19 cellular contexts compared by ENCODE assay signal in genomic region chr19:17240855-17241399, GRCh38. TPM values are rescaled to one million over a fixed set of nuclear protein-coding genes. Genes with fewer than 3 reads are reported as not detected.
DNase-seq lines count a peak whose midpoint lies in the region; ATAC-seq and TF ChIP-seq lines count a peak whose summit lies in the region.
"Had no signal": no experiment of that assay in that cellular context is flagged by ENCODE, and none has a peak within 500 bp of the region (broad histone marks: within the 10 kb centered on the region; RNA-seq: fewer than 3 reads in every experiment).

No MANE protein-coding gene starts in this region.

- peak overlapping the region in 1 of 2 donors; percentile 72 for H3K9ac ChIP-seq in colonic mucosa (ENCODE audit: low read depth in 2 of 2, low read length in 2 of 2)

- DNase-seq in HFFc6 (no peak), colonic mucosa (no peak), germinal center (ENCODE audit: low spot score) (no peak), COLO829 (ENCODE audit: low spot score) (no peak)
- DNase-seq: activated CD4-positive, alpha-beta T cell treated with anti-CD3 and anti-CD28 coated beads, Interleukin-2, amount 50 U/mL, for 1 hour; activated T-cell treated with anti-CD3 and anti-CD28 coated beads, Interleukin-2, amount 50 U/mL, for 1 hour; Calu3; dermis blood vessel endothelial cell; GDM1; left cardiac atrium; NCI-H187 treated with DMSO at 0.1 percent for 48 hours had no signal

- H3K4me1 Mint-ChIP-seq in HFFc6 (ENCODE audit: low read depth) (peaks cover 24% of the 10 kb centered on the region), nephron (peaks cover 24% of the 10 kb centered on the region)
- H3K4me1 Mint-ChIP-seq in stimulated activated memory B cell treated with anti-CD40 and anti-IgM and Interleukin-4, amounts not matched to agents 10 μg/mL and 1 μg/mL and 100 μg/mL, for 72 hours = peaks cover 29% of the 10 kb centered on the region

- H3K27me3 Mint-ChIP-seq in HFFc6 (ENCODE audit: insufficient read depth) (peaks cover 5% of the 10 kb centered on the region), nephron (ENCODE audit: low read depth) (no peaks in the 10 kb centered on the region)
- no peaks in the 10 kb centered on the region for H3K27me3 Mint-ChIP-seq in stimulated activated memory B cell treated with anti-CD40 and anti-IgM and Interleukin-4, amounts not matched to agents 10 μg/mL and 1 μg/mL and 100 μg/mL, for 72 hours

- no peaks in the 10 kb centered on the region for H3K27me3 ChIP-seq in colonic mucosa

- H3K9me3 ChIP-seq in colonic mucosa = no peaks in the 10 kb centered on the region
- H3K9me3 ChIP-seq: HAP-1 had no signal

- H3K27ac ChIP-seq in 22Rv1 (peak overlapping the region; percentile 92; the same call in 1 of the 2 replicates), colonic mucosa (peak overlapping the region; percentile 70)
- H3K27ac ChIP-seq: SK-N-MC had no signal

- H3K4me3 ChIP-seq in colonic mucosa = no peak overlapping the region
- H3K4me3 ChIP-seq: HAP-1, SK-N-MC had no signal

- intact Hi-C loops in colonic mucosa (cut with DNase I) = no loop called here

- H3K4me3 Mint-ChIP-seq in HFFc6 (no peak overlapping the region), nephron (peak overlapping the region; percentile 65 to 76 (median 67))
- H3K4me3 Mint-ChIP-seq in stimulated activated memory B cell treated with anti-CD40 and anti-IgM and Interleukin-4, amounts not matched to agents 10 μg/mL and 1 μg/mL and 100 μg/mL, for 72 hours = no peak overlapping the region

- H3K36me3 ChIP-seq in colonic mucosa = no peaks in the 10 kb centered on the region

- H3K36me3 Mint-ChIP-seq in HFFc6 (ENCODE audit: low read depth) (peaks cover 15% of the 10 kb centered on the region), nephron (ENCODE audit: low read depth) (peaks cover 11% of the 10 kb centered on the region)
- no peaks in the 10 kb centered on the region for H3K36me3 Mint-ChIP-seq in stimulated activated memory B cell treated with anti-CD40 and anti-IgM and Interleukin-4, amounts not matched to agents 10 μg/mL and 1 μg/mL and 100 μg/mL, for 72 hours
- H3K36me3 Mint-ChIP-seq: activated naive CD4-positive, alpha-beta T cell treated with anti-CD3 and anti-CD28 coated beads, Interleukin-2, amount 50 U/mL, for 72 hours had no signal

- peaks cover 34% of the 10 kb centered on the region for H3K4me1 ChIP-seq in colonic mucosa

- no peak for ATAC-seq in stimulated activated memory B cell treated with anti-CD40 and anti-IgM and Interleukin-4, amounts not matched to agents 10 μg/mL and 1 μg/mL and 100 μg/mL, for 72 hours
- no peak for ATAC-seq in HG02973 (IDR thresholded peaks at IDR 0.05; ENCODE audit: unreplicated experiment)
- ATAC-seq: activated naive CD4-positive, alpha-beta T cell treated with anti-CD3 and anti-CD28 coated beads, Interleukin-2, amount 50 U/mL, for 72 hours; left cardiac atrium had no signal

- H3K9me3 Mint-ChIP-seq in HFFc6 (no peaks in the 10 kb centered on the region), nephron (no peaks in the 10 kb centered on the region)
- H3K9me3 Mint-ChIP-seq in stimulated activated memory B cell treated with anti-CD40 and anti-IgM and Interleukin-4, amounts not matched to agents 10 μg/mL and 1 μg/mL and 100 μg/mL, for 72 hours = no peaks in the 10 kb centered on the region
- H3K9me3 Mint-ChIP-seq: activated naive CD4-positive, alpha-beta T cell treated with anti-CD3 and anti-CD28 coated beads, Interleukin-2, amount 50 U/mL, for 72 hours had no signal

- TF ChIP-seq CTCF in 22Rv1 (IDR thresholded peaks at IDR 0.05) (no peak), HFFc6 (IDR thresholded peaks at IDR 0.05) (no peak), colonic mucosa (IDR thresholded peaks at IDR 0.05) (no peak), nephron (IDR thresholded peaks at IDR 0.05; ENCODE audit: unreplicated experiment in 3 of 3) (no peak)

- H3K27ac Mint-ChIP-seq in HFFc6 = peak overlapping the region; percentile 75; the same call in 1 of the 2 replicates
- H3K27ac Mint-ChIP-seq in nephron = peak overlapping the region; percentile 48 to 89 (median 65)
- no peak overlapping the region for H3K27ac Mint-ChIP-seq in stimulated activated memory B cell treated with anti-CD40 and anti-IgM and Interleukin-4, amounts not matched to agents 10 μg/mL and 1 μg/mL and 100 μg/mL, for 72 hours

RNA-seq across cellular contexts. Expression of gene NR2F6, which starts 4.8 kb away (rescaled TPM):
- 10 to 100 TPM; 46.1 to 61.9 (median 49.3) TPM for total RNA-seq in HFFc6 (2021; fragmentation: NEBNext Ultra II Directional; extraction: Animal tissue kit (Norgen Biotek cat#: 25700))
- total RNA-seq in colonic mucosa = 100 to 1,000 TPM; 129 to 195 TPM

RNA-seq across cellular contexts. Expression of gene OCEL1, which starts 14.9 kb away (rescaled TPM):
- total RNA-seq in HFFc6 (2021; fragmentation: NEBNext Ultra II Directional; extraction: Animal tissue kit (Norgen Biotek cat#: 25700)) = 10 to 100 TPM; 13.0 to 20.3 (median 17.4) TPM
- total RNA-seq in colonic mucosa = 10 to 100 TPM; 35.7 to 46.9 TPM

RNA-seq across cellular contexts. Expression of gene USHBP1, which starts 23.6 kb away (rescaled TPM):
- total RNA-seq in HFFc6 (2021; fragmentation: NEBNext Ultra II Directional; extraction: Animal tissue kit (Norgen Biotek cat#: 25700)) = not detected
- total RNA-seq in colonic mucosa = 1 to 10 TPM; 1.1 to 1.3 TPM
- total RNA-seq: NCI-H460 had no signal

RNA-seq across cellular contexts. Expression of gene USE1, which starts 25.8 kb away (rescaled TPM):
- total RNA-seq in HFFc6 (2021; fragmentation: NEBNext Ultra II Directional; extraction: Animal tissue kit (Norgen Biotek cat#: 25700)) = 10 to 100 TPM; 23.5 to 29.3 (median 25.7) TPM
- 10 to 100 TPM; 18.2 to 22.4 TPM for total RNA-seq in colonic mucosa

RNA-seq across cellular contexts. Expression of gene BABAM1, which starts 26.3 kb away (rescaled TPM):
- 100 to 1,000 TPM; 105 to 128 (median 120) TPM for total RNA-seq in HFFc6 (2021; fragmentation: NEBNext Ultra II Directional; extraction: Animal tissue kit (Norgen Biotek cat#: 25700))
- total RNA-seq in colonic mucosa = 10 to 100 TPM; 73.7 to 94.7 TPM

Comparison
In these comparisons a context has a peak if more than half of its experiments do, and no peak if none do; other contexts are left out.
1. H3K4me3 Mint-ChIP-seq: peak in nephron (3 of 3); none in HFFc6 (single experiment) and stimulated activated memory B cell treated with anti-CD40 and anti-IgM and Interleukin-4, amounts not matched to agents 10 μg/mL and 1 μg/mL and 100 μg/mL, for 72 hours (single experiment).